19 cellular contexts compared by ENCODE assay signal in the genomic region with DNA sequence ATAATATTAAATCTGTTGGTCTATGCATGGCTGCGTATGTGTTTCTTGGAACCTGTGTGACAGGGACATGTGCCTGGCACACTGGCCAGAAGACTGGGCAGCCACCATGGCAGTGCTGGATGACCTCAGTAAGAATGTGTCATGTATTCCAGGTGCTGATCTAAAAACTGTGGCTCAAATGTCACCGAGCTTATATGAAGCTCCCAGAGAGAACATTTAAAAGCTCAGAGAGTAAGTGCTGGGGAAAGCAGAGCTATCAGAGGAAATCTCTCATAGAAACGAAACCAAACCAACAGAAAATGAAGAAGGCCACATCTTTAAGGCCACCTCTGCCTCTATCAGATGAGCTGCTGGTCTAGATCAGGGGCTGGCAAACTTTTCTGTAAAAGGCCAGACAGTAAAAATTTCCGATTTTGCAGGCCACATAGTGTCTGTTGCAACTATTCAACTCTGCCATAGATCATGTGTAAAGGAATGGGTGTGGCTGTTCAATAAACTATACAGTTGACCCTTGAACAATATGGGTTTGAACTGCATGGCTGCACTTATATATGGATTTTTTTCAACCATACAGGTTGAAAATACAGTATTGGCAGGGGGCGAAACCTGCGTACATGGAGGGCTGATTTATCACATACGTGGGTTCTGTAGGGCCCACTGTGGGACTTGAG.
"Had no signal": no experiment of that assay in that cellular context is flagged by ENCODE, and none has a peak within 500 bp of the region (broad histone marks: within the 10 kb centered on the region; RNA-seq: fewer than 3 reads in every experiment).

No MANE protein-coding gene starts in this region.

- H3K27ac ChIP-seq: breast epithelium, epithelial cell of prostate, esophagus squamous epithelium, neutrophil, prostate gland, upper lobe of right lung, vagina had no signal

- H3K9me3 ChIP-seq: breast epithelium, esophagus squamous epithelium, neutrophil, prostate gland, tibial artery, upper lobe of right lung, vagina had no signal

- H3K4me1 ChIP-seq: breast epithelium, prostate gland had no signal

- H3K9me3 Mint-ChIP-seq: central memory CD8-positive, alpha-beta T cell; effector memory CD8-positive, alpha-beta T cell; naive thymus-derived CD4-positive, alpha-beta T cell; stimulated activated effector memory CD8-positive, alpha-beta T cell treated with anti-CD3 and anti-CD28 coated beads, Interleukin-12 subunit alpha, Interleukin-12 subunit beta, amount 100 ng/mL, for 72 hours had no signal

- H3K27me3 Mint-ChIP-seq: naive thymus-derived CD4-positive, alpha-beta T cell had no signal

- ATAC-seq: effector memory CD8-positive, alpha-beta T cell; naive thymus-derived CD4-positive, alpha-beta T cell; stimulated activated effector memory CD8-positive, alpha-beta T cell treated with anti-CD3 and anti-CD28 coated beads, Interleukin-12 subunit alpha, Interleukin-12 subunit beta, amount 100 ng/mL, for 72 hours; stimulated activated naive CD8-positive, alpha-beta T cell treated with anti-CD3 and anti-CD28 coated beads, Interleukin-15, Interleukin-2, amounts not matched to agents 100 U/mL and 50 U/mL, for 24 hours; upper lobe of right lung had no signal

- H3K4me3 ChIP-seq: breast epithelium, esophagus squamous epithelium, prostate gland, tibial artery, upper lobe of right lung, vagina had no signal

- H3K4me3 Mint-ChIP-seq: central memory CD8-positive, alpha-beta T cell; effector memory CD8-positive, alpha-beta T cell; naive thymus-derived CD4-positive, alpha-beta T cell; stimulated activated effector memory CD8-positive, alpha-beta T cell treated with anti-CD3 and anti-CD28 coated beads, Interleukin-12 subunit alpha, Interleukin-12 subunit beta, amount 100 ng/mL, for 72 hours had no signal

- H3K27me3 ChIP-seq: breast epithelium, esophagus squamous epithelium, neutrophil, tibial artery, upper lobe of right lung, vagina had no signal

- DNase-seq: effector memory CD8-positive, alpha-beta T cell; esophagus squamous epithelium; foreskin fibroblast; islet precursor cell; mesendoderm; naive thymus-derived CD4-positive, alpha-beta T cell; retina; stimulated activated CD4-positive, alpha-beta T cell treated with anti-CD3 and anti-CD28 coated beads, Interleukin-4, amount 100 ng/mL, for 1 hour; stimulated activated CD8-positive, alpha-beta memory T cell treated with anti-CD3 and anti-CD28 coated beads, Interleukin-4, amount 100 ng/mL, for 48 hours; stimulated activated naive CD8-positive, alpha-beta T cell treated with anti-CD3 and anti-CD28 coated beads, Interleukin-15, Interleukin-2, amounts not matched to agents 100 U/mL and 50 U/mL, for 24 hours; tibial artery; upper lobe of right lung had no signal

- H3K27ac Mint-ChIP-seq: effector memory CD8-positive, alpha-beta T cell; naive thymus-derived CD4-positive, alpha-beta T cell; stimulated activated effector memory CD8-positive, alpha-beta T cell treated with anti-CD3 and anti-CD28 coated beads, Interleukin-12 subunit alpha, Interleukin-12 subunit beta, amount 100 ng/mL, for 72 hours had no signal
